Comparison of ENCODE assay signal across 8 cellular contexts in the genomic region with DNA sequence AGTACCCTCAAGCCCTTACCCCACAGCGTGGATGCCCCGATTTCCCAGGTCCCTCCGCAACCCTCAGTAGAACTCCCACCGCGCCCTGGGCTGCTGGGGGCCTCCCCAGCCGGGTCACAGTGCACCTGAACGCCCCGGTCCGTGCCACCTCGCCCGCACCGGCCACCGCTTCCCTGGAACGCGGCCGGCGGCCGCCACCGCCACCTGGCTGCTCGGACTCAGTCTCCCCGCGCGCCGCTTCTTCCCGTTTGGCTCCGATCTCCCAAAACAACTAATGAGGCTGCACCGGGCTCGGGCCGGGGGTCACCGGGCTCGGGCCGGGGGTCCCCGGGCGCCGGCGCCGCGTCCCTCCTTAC. TPM values are rescaled to one million over a fixed set of nuclear protein-coding genes. Genes with fewer than 3 reads are reported as not detected.
DNase-seq lines count a peak whose midpoint lies in the region; ATAC-seq and TF ChIP-seq lines count a peak whose summit lies in the region.

No MANE protein-coding gene starts in this region.

- POLR2A ChIA-PET in SK-N-SH (lab: Yijun Ruan, JAX) = interaction anchor here (0.8 to 2.1 kb wide), 10 partner anchors 9 to 171 kb away, joined by 3 to 5 read pairs (median 4); a partner anchor contains a TSS

- peak overlapping the region; percentile 88 for H2AFZ ChIP-seq in SK-N-SH (ENCODE audit: low read depth)

- H3K36me3 ChIP-seq in SK-N-SH (replicated peaks in 1 of 2; ENCODE audit: control insufficient read depth in 1 of 2, insufficient read depth in 2 of 2, low read length in 1 of 2) (peaks cover 0 to 1% of the 10 kb centered on the region in 2 experiments), SJSA1 (peaks cover 11% of the 10 kb centered on the region)

- CTCF ChIA-PET in SK-N-SH (lab: Yijun Ruan, JAX) = interaction anchor here (0.7 to 15.0 kb wide), 19 partner anchors 15 to 234 kb away, joined by 3 to 236 read pairs (median 6); a partner anchor contains a TSS

- TF ChIP-seq RAD21 in SK-N-SH (IDR thresholded peaks at IDR 0.05; ENCODE audit: low read length) = no peak

- DNase-seq in SK-N-SH (no peak), SJSA1 (ENCODE audit: low read depth in 1 of 2, low spot score in 2 of 2) (no peak), fibroblast of the aortic adventitia (ENCODE audit: low read depth) (no peak), pons (ENCODE audit: low spot score) (peak; percentile 25), D341Med (ENCODE audit: low spot score) (no peak)
- no peak for DNase-seq in stimulated activated naive CD4-positive, alpha-beta T cell treated with Interleukin-2 at 50 U/mL for 16 hours (lab: John Stamatoyannopoulos, UW)

- H3K27me3 ChIP-seq in SK-N-SH (ENCODE audit: insufficient read depth) (no peaks in the 10 kb centered on the region), SJSA1 (replicated peaks) (no peaks in the 10 kb centered on the region)

- no peaks in the 10 kb centered on the region for H3K9me3 ChIP-seq in SK-N-SH
- 0 out of 2 replicates have a peak, but pooled peaks cover 2% of the 10 kb centered on the region for H3K9me3 ChIP-seq in SJSA1 (replicated peaks)

- peak overlapping the region; percentile 66 for H3K9ac ChIP-seq in SK-N-SH

- peaks cover 11% of the 10 kb centered on the region for H3F3A ChIP-seq in SK-N-SH (replicated peaks; ENCODE audit: insufficient read depth)

- TF ChIP-seq CTCF in SK-N-SH (IDR thresholded peaks at IDR 0.05) (peak; percentile 12; the same call in 1 of the 2 replicates), fibroblast of the aortic adventitia (IDR thresholded peaks at IDR 0.05; ENCODE audit: insufficient read depth, low read length) (no peak)

- H3K27ac ChIP-seq in SK-N-SH (ENCODE audit: low read depth in 2 of 2, low read length in 1 of 2) (peak overlapping the region in 1 of 2 experiments; percentile 68; a peak in 3 of 4 replicates), SJSA1 (no peak overlapping the region)

- no peaks in the 10 kb centered on the region for H3K9me2 ChIP-seq in SK-N-SH

- no peak for ATAC-seq in SK-N-SH treated with all-trans-retinoic acid at 6 μM for 48 hours
- no peak for ATAC-seq in HG03521 (IDR thresholded peaks at IDR 0.05; ENCODE audit: unreplicated experiment)

- peak overlapping the region; percentile 96 for H3K4me2 ChIP-seq in SK-N-SH

- H3K79me2 ChIP-seq in SK-N-SH (ENCODE audit: insufficient read depth) = peaks cover 6% of the 10 kb centered on the region; the same call in 1 of the 2 replicates

- no peak for TF ChIP-seq EP300 in SK-N-SH (IDR thresholded peaks at IDR 0.05; ENCODE audit: borderline replicate concordance in 1 of 2, low read depth in 1 of 2, low read length in 1 of 2)

- H3K4me3 ChIP-seq in SK-N-SH (ENCODE audit: low read depth in 2 of 2, low read length in 1 of 2) = peak overlapping the region; percentile 83 to 87
- H3K4me3 ChIP-seq in SJSA1 = peak overlapping the region; percentile 89
- H3K4me3 ChIP-seq in fibroblast of the aortic adventitia (ENCODE audit: low read depth, low read length) = peak overlapping the region; percentile 80

- H3K4me1 ChIP-seq in SK-N-SH (ENCODE audit: control insufficient read depth in 1 of 2, insufficient read depth in 2 of 2, low read depth in 1 of 2, low read length in 1 of 2) (peaks cover 0 to 33% of the 10 kb centered on the region in 2 experiments; a peak in 3 of 4 replicates), SJSA1 (replicated peaks) (peaks cover 38% of the 10 kb centered on the region)

- WGBS in SK-N-SH (ENCODE audit: low lambda C conversion rate) = 10% methylated on average over 25 of the region's 38 CpGs

- H4K20me1 ChIP-seq in SK-N-SH (ENCODE audit: insufficient read depth) = 0 out of 2 replicates have a peak, but pooled peaks cover 10% of the 10 kb centered on the region

TF ChIP-seq in SK-N-SH, 30 proteins besides CTCF, POLR2A, EP300 and RAD21 (continues in another document):
- TF ChIP-seq, protein P1, sequence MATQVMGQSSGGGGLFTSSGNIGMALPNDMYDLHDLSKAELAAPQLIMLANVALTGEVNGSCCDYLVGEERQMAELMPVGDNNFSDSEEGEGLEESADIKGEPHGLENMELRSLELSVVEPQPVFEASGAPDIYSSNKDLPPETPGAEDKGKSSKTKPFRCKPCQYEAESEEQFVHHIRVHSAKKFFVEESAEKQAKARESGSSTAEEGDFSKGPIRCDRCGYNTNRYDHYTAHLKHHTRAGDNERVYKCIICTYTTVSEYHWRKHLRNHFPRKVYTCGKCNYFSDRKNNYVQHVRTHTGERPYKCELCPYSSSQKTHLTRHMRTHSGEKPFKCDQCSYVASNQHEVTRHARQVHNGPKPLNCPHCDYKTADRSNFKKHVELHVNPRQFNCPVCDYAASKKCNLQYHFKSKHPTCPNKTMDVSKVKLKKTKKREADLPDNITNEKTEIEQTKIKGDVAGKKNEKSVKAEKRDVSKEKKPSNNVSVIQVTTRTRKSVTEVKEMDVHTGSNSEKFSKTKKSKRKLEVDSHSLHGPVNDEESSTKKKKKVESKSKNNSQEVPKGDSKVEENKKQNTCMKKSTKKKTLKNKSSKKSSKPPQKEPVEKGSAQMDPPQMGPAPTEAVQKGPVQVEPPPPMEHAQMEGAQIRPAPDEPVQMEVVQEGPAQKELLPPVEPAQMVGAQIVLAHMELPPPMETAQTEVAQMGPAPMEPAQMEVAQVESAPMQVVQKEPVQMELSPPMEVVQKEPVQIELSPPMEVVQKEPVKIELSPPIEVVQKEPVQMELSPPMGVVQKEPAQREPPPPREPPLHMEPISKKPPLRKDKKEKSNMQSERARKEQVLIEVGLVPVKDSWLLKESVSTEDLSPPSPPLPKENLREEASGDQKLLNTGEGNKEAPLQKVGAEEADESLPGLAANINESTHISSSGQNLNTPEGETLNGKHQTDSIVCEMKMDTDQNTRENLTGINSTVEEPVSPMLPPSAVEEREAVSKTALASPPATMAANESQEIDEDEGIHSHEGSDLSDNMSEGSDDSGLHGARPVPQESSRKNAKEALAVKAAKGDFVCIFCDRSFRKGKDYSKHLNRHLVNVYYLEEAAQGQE (IDR thresholded peaks at IDR 0.05; ENCODE audit: low read depth, low read length) = no peak
- TF ChIP-seq SIN3A (IDR thresholded peaks at IDR 0.05; ENCODE audit: borderline replicate concordance, low read depth, low read length) (no peak), CHD2 (IDR thresholded peaks at IDR 0.05; ENCODE audit: low read length, partially characterized antibody) (no peak), RFX5 (IDR thresholded peaks at IDR 0.05; ENCODE audit: low read length) (no peak), ELF1 (IDR thresholded peaks at IDR 0.05) (no peak)
- TF ChIP-seq, protein P2, sequence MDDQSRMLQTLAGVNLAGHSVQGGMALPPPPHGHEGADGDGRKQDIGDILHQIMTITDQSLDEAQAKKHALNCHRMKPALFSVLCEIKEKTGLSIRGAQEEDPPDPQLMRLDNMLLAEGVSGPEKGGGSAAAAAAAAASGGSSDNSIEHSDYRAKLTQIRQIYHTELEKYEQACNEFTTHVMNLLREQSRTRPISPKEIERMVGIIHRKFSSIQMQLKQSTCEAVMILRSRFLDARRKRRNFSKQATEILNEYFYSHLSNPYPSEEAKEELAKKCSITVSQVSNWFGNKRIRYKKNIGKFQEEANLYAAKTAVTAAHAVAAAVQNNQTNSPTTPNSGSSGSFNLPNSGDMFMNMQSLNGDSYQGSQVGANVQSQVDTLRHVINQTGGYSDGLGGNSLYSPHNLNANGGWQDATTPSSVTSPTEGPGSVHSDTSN (IDR thresholded peaks at IDR 0.05) = no peak

TF ChIP-seq in SK-N-SH treated with all-trans-retinoic acid at 6 μM for 48 hours, 23 proteins besides CTCF, POLR2A, EP300 and RAD21 (continues in another document):
- TF ChIP-seq ZFP30 (CRISPR knock-in tag; IDR thresholded peaks at IDR 0.05) (no peak), ESRRG (CRISPR knock-in tag; IDR thresholded peaks at IDR 0.05) (no peak), TCF4 (CRISPR knock-in tag; IDR thresholded peaks at IDR 0.05; ENCODE audit: borderline replicate concordance) (no peak), ARNTL (CRISPR knock-in tag; IDR thresholded peaks at IDR 0.05; ENCODE audit: borderline replicate concordance, low read depth) (no peak), TOX (CRISPR knock-in tag; IDR thresholded peaks at IDR 0.05; ENCODE audit: borderline replicate concordance) (no peak), ZNF8 (CRISPR knock-in tag; IDR thresholded peaks at IDR 0.05) (no peak), PPARA (CRISPR knock-in tag; IDR thresholded peaks at IDR 0.05; ENCODE audit: borderline replicate concordance) (no peak), BACH2 (CRISPR knock-in tag; IDR thresholded peaks at IDR 0.05; ENCODE audit: borderline replicate concordance) (no peak), ZFP3 (CRISPR knock-in tag; IDR thresholded peaks at IDR 0.05) (no peak)
- TF ChIP-seq, protein P3, sequence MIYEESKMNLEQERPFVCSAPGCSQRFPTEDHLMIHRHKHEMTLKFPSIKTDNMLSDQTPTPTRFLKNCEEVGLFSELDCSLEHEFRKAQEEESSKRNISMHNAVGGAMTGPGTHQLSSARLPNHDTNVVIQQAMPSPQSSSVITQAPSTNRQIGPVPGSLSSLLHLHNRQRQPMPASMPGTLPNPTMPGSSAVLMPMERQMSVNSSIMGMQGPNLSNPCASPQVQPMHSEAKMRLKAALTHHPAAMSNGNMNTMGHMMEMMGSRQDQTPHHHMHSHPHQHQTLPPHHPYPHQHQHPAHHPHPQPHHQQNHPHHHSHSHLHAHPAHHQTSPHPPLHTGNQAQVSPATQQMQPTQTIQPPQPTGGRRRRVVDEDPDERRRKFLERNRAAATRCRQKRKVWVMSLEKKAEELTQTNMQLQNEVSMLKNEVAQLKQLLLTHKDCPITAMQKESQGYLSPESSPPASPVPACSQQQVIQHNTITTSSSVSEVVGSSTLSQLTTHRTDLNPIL (CRISPR knock-in tag; IDR thresholded peaks at IDR 0.05; ENCODE audit: low read depth) = no peak

RNA-seq across cellular contexts. Expression of a gene that starts 1.0 kb away (rescaled TPM):
- 23.2 and 30.2 TPM in 2 replicates for polyA plus RNA-seq in SK-N-SH (2012; rRNA removed)
- 11.4 and 18.7 TPM in 2 replicates for polyA plus RNA-seq in SK-N-SH (2012; cell fraction: cytosol; rRNA removed)
- 25.3 and 32.6 TPM in 2 replicates for polyA plus RNA-seq in SK-N-SH (2012; cell fraction: nucleus; rRNA removed)
- total RNA-seq in SJSA1 (2014; rRNA removed; shearing (Covaris generic)) = 56.2 and 57.5 TPM in 2 replicates
- total RNA-seq in fibroblast of the aortic adventitia (ENCODE audit: low replicate concordance) = 3.7 and 20.1 TPM in 2 replicates
